In the genomic region with DNA sequence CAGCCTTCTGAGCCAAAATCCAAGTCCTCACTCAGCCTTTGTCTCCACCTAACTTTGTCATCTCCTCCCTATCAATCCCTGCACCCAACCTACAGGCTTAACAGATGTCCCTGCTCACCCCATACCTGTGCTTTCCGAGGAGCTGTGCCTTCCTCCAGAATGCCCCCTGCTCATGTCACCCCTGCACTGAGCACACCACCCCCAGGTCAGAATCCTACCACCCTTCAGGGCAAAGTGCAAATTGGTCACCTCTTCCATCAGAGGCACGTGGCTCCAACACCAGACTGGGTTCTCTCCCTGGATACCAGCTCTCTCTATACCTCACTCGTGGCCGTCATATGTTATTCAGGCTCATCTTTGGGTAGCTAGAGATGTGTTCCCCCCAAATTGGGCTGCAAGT, we compare ENCODE assay signal across 15 cellular contexts. TPM values are rescaled to one million over a fixed set of nuclear protein-coding genes. Genes with fewer than 3 reads are reported as not detected.
A peak's percentile ranks its signal among the peaks of the same experiment; 100 is the strongest.
DNase-seq lines count a peak whose midpoint lies in the region; ATAC-seq, FAIRE-seq and TF ChIP-seq lines count a peak whose summit lies in the region.
"Had no signal": no experiment of that assay in that cellular context is flagged by ENCODE, and none has a peak within 500 bp of the region (broad histone marks: within the 10 kb centered on the region; RNA-seq: fewer than 3 reads in every experiment).

No MANE protein-coding gene starts in this region.

- no peak for FAIRE-seq in HepG2 (lab: Jason Lieb, UNC)
- FAIRE-seq: GM18507 had no signal

- no peak overlapping the region for H3K4me2 ChIP-seq in HepG2 (ENCODE audit: low read depth, low read length)
- H3K4me2 ChIP-seq: BLaER1 treated with 17β-estradiol and CSF1 and Interleukin-3, amounts not matched to agents 10 nM and 100 nM had no signal

- peak overlapping the region; percentile 100 for H3K27ac ChIP-seq in C4-2B
- H3K27ac ChIP-seq in HepG2 (ENCODE audit: extremely low read length, insufficient read depth, low read length), result no peak overlapping the region
- H3K27ac ChIP-seq in prostate gland, result peak overlapping the region; percentile 81 to 88
- peak overlapping the region in 3 of 5 donors; percentile 16 to 91 (median 81) for H3K27ac ChIP-seq in stomach
- H3K27ac ChIP-seq: BLaER1 treated with 17β-estradiol and CSF1 and Interleukin-3, amounts not matched to agents 10 nM and 100 nM had no signal

- H3K4me3 ChIP-seq in HepG2 (replicated peaks in 1 of 3; ENCODE audit: insufficient read depth in 1 of 3, low read depth in 2 of 3, low read length in 3 of 3) (no peak overlapping the region), prostate gland (no peak overlapping the region), stomach (no peak overlapping the region)
- H3K4me3 ChIP-seq: BLaER1 treated with 17β-estradiol and CSF1 and Interleukin-3, amounts not matched to agents 10 nM and 100 nM had no signal

- no peak for TF ChIP-seq POLR2A in HepG2 (IDR thresholded peaks at IDR 0.05; ENCODE audit: insufficient read depth in 1 of 2, low read depth in 2 of 2, low read length in 2 of 2)
- no peak for TF ChIP-seq POLR2A in prostate gland (IDR thresholded peaks at IDR 0.05)
- no peak for TF ChIP-seq POLR2A in stomach (IDR thresholded peaks at IDR 0.05)

- 76% methylated on average over 4 of the region's 4 CpGs for WGBS in HepG2 (ENCODE audit: low lambda C conversion rate)
- WGBS in prostate gland, result 90% methylated on average over 4 of the region's 4 CpGs
- 76 to 84% (median 79%) methylated on average over 4 of the region's 4 CpGs for WGBS in stomach, 5 donors

- TF ChIP-seq RAD21 in HepG2 (CRISPR knock-in tag; IDR thresholded peaks at IDR 0.05), result no peak

- H3K36me3 ChIP-seq in HepG2 (replicated peaks in 1 of 2; ENCODE audit: control insufficient read depth in 1 of 2, insufficient read depth in 2 of 2, low read length in 2 of 2) (no peaks in the 10 kb centered on the region), prostate gland (no peaks in the 10 kb centered on the region), stomach (no peaks in the 10 kb centered on the region)
- H3K36me3 ChIP-seq: BLaER1 treated with 17β-estradiol and CSF1 and Interleukin-3, amounts not matched to agents 10 nM and 100 nM had no signal

- no peak for TF ChIP-seq EP300 in HepG2 (IDR thresholded peaks at IDR 0.05; ENCODE audit: low read depth in 2 of 2, low read length in 2 of 2)
- TF ChIP-seq EP300 in HepG2 (CRISPR knock-in tag; IDR thresholded peaks at IDR 0.05; ENCODE audit: borderline replicate concordance), result no peak
- no peak for TF ChIP-seq EP300 in stomach (IDR thresholded peaks at IDR 0.05)

- ATAC-seq in HepG2 (no peak), GM19455 (IDR thresholded peaks at IDR 0.05; ENCODE audit: unreplicated experiment) (no peak)

- no peak for DNase-seq in HepG2 (ENCODE audit: low spot score)
- no peak for DNase-seq in prostate gland (ENCODE audit: low spot score)
- DNase-seq in stomach, result peak; percentile 20
- DNase-seq in activated CD4-positive, alpha-beta T cell treated with anti-CD3 and anti-CD28 coated beads for 4 hours, result no peak
- no peak for DNase-seq in KG1 (lab: John Stamatoyannopoulos, UW)
- DNase-seq: ACHN; CD4-positive, alpha-beta T cell; DMS153; GF-D8; GOT3; H9 had no signal

- POLR2A ChIA-PET in HepG2 (lab: Yijun Ruan, JAX), result no interaction called here

- H4K20me1 ChIP-seq in HepG2 (ENCODE audit: insufficient read depth, low read length), result no peaks in the 10 kb centered on the region

- TF ChIP-seq CTCF in C4-2B (conservative IDR thresholded peaks at IDR 0.05), result no peak
- TF ChIP-seq CTCF in HepG2 (CRISPR knock-in tag; IDR thresholded peaks at IDR 0.05), result no peak
- TF ChIP-seq CTCF in prostate gland (IDR thresholded peaks at IDR 0.05), result no peak
- no peak for TF ChIP-seq CTCF in stomach (IDR thresholded peaks at IDR 0.05)

- in situ Hi-C loops in HepG2 (cut with HindIII; ENCODE audit: extremely low pct_ligation_motif_present, low pct_unique_long_range_greater_than_20kb), result no loop called here

- no peaks in the 10 kb centered on the region for H3K79me2 ChIP-seq in HepG2 (ENCODE audit: insufficient read depth, low read length)

- H2AFZ ChIP-seq in HepG2 (ENCODE audit: low read length), result no peak overlapping the region

- intact Hi-C loops in HepG2 (cut with micrococcal nuclease; ENCODE audit: unreplicated experiment) (no loop called here), prostate gland (cut with DNase I) (no loop called here), stomach (cut with DNase I; ENCODE audit: low total_unique reads) (no loop called here)

- H3K27me3 ChIP-seq in HepG2 (ENCODE audit: control insufficient read depth in 1 of 2, insufficient read depth in 2 of 2, low read length in 2 of 2) (no peaks in the 10 kb centered on the region; a peak in 1 of 5 replicates), prostate gland (replicated peaks; ENCODE audit: insufficient read depth) (no peaks in the 10 kb centered on the region), stomach (no peaks in the 10 kb centered on the region)
- H3K27me3 ChIP-seq: BLaER1 treated with 17β-estradiol and CSF1 and Interleukin-3, amounts not matched to agents 10 nM and 100 nM had no signal

- BruUV-seq in HepG2 (replicated peaks; lab: Mats Ljungman, UMichigan), result no TSS peak

- H3K9ac ChIP-seq in HepG2 (ENCODE audit: insufficient read depth, low read depth, low read length), result no peak overlapping the region
- H3K9ac ChIP-seq: BLaER1 treated with 17β-estradiol and CSF1 and Interleukin-3, amounts not matched to agents 10 nM and 100 nM had no signal

- CTCF ChIA-PET in HepG2 (lab: Yijun Ruan, JAX; ENCODE audit: low intra/inter-chr PET ratio, low total read pairs), result no interaction called here

- H3K4me1 ChIP-seq in HepG2 (ENCODE audit: insufficient read depth, low read length) (peaks cover 49% of the 10 kb centered on the region), prostate gland (replicated peaks) (peaks cover 27% of the 10 kb centered on the region), stomach (peaks cover 39 to 54% (median 44%) of the 10 kb centered on the region in 4 donors)
- H3K4me1 ChIP-seq: BLaER1 treated with 17β-estradiol and CSF1 and Interleukin-3, amounts not matched to agents 10 nM and 100 nM had no signal

- no peaks in the 10 kb centered on the region for H3K9me3 ChIP-seq in HepG2 (ENCODE audit: low read length)
- no peaks in the 10 kb centered on the region for H3K9me3 ChIP-seq in prostate gland
- H3K9me3 ChIP-seq in stomach, result no peaks in the 10 kb centered on the region
- H3K9me3 ChIP-seq: BLaER1 treated with 17β-estradiol and CSF1 and Interleukin-3, amounts not matched to agents 10 nM and 100 nM had no signal

TF ChIP-seq in HepG2, 621 proteins besides CTCF, POLR2A, EP300 and RAD21:
- no peak for TF ChIP-seq ZNF292 (CRISPR knock-in tag; IDR thresholded peaks at IDR 0.05; ENCODE audit: borderline replicate concordance, low read depth)
- peak; percentile 60; the same call in 1 of the 2 replicates for TF ChIP-seq ZSCAN25 (CRISPR knock-in tag; IDR thresholded peaks at IDR 0.05)

RNA-seq across cellular contexts. Expression of a gene that starts 29.8 kb away (rescaled TPM):
- 13.3 and 14.1 TPM in 2 replicates for total RNA-seq in HepG2 (2016; rRNA removed; fragmentation: Illumina TruSeq; extraction: Trizol)
- 18.1 and 20.2 TPM in 2 replicates for total RNA-seq in HepG2 (2016; cell fraction: cytosol; rRNA removed; fragmentation: Illumina TruSeq; extraction: Trizol; ENCODE audit: low read depth)
- 13.6 and 13.7 TPM in 2 replicates for total RNA-seq in HepG2 (2016; cell fraction: insoluble cytoplasmic fraction; rRNA removed; fragmentation: Illumina TruSeq; extraction: Trizol)
- total RNA-seq in HepG2 (2016; cell fraction: membrane; rRNA removed; fragmentation: Illumina TruSeq; extraction: Trizol), result 29.6 and 30.6 TPM in 2 replicates
- total RNA-seq in HepG2 (2016; cell fraction: nucleus; rRNA removed; fragmentation: Illumina TruSeq; extraction: Trizol), result 10.4 and 11.0 TPM in 2 replicates
- polyA plus RNA-seq in HepG2 (2011; rRNA removed), result 12.9 and 15.7 TPM in 2 replicates
- polyA plus RNA-seq in HepG2 (2011; cell fraction: cytosol; rRNA removed), result 8.1 and 12.6 TPM in 2 replicates
- polyA plus RNA-seq in HepG2 (2011; cell fraction: nucleus; rRNA removed), result 11.2 and 12.7 TPM in 2 replicates
- 11.2 and 11.8 TPM in 2 replicates for polyA plus RNA-seq in HepG2 (2012)
- 27.4 and 28.8 TPM in 2 replicates for polyA plus RNA-seq in HepG2 (2016; cell fraction: cytosol; fragmentation: Illumina TruSeq; extraction: Trizol; ENCODE audit: low read depth)
- polyA plus RNA-seq in HepG2 (2016; cell fraction: insoluble cytoplasmic fraction; fragmentation: Illumina TruSeq; extraction: Trizol; ENCODE audit: low read depth), result 11.1 and 15.6 TPM in 2 replicates
- 34.5 and 36.2 TPM in 2 replicates for polyA plus RNA-seq in HepG2 (2016; cell fraction: membrane; fragmentation: Illumina TruSeq; extraction: Trizol; ENCODE audit: low read depth)
- polyA plus RNA-seq in HepG2 (2016; cell fraction: nucleus; fragmentation: Illumina TruSeq; extraction: Trizol; ENCODE audit: insufficient read depth, low read depth), result 14.6 and 15.4 TPM in 2 replicates
- polyA minus RNA-seq in HepG2 (2011; rRNA and poly(A)+ RNA removed; ENCODE audit: low replicate concordance), result 14.3 and 25.3 TPM in 2 replicates
- polyA minus RNA-seq in HepG2 (2011; cell fraction: cytosol; rRNA and poly(A)+ RNA removed), result 12.7 and 18.6 TPM in 2 replicates
- 33.9 and 36.8 TPM in 2 replicates for polyA minus RNA-seq in HepG2 (2011; cell fraction: nucleus; rRNA and poly(A)+ RNA removed)
- total RNA-seq in prostate gland, result 100 to 1,000 TPM; 234 to 445 TPM
- total RNA-seq in stomach, result 100 to 1,000 TPM in 1 of 5 donors, 10 to 100 TPM in 3, 1 to 10 TPM in 1; 2.9 to 144 (median 85.8) TPM
- 10 to 100 TPM; 35.7 to 77.1 (median 63.8) TPM for polyA plus RNA-seq in stomach
